Comparison of ENCODE assay signal across 8 cellular contexts in genomic region chr20:33828326-33828834, GRCh38. TPM values are rescaled to one million over a fixed set of nuclear protein-coding genes. Genes with fewer than 3 reads are reported as not detected.
DNase-seq lines count a peak whose midpoint lies in the region; ATAC-seq and TF ChIP-seq lines count a peak whose summit lies in the region.
"Had no signal": no experiment of that assay in that cellular context is flagged by ENCODE, and none has a peak within 500 bp of the region (broad histone marks: within the 10 kb centered on the region; RNA-seq: fewer than 3 reads in every experiment).

No MANE protein-coding gene starts in this region.

- H3K9me3 ChIP-seq in naive thymus-derived CD4-positive, alpha-beta T cell (ENCODE audit: control insufficient read depth in 2 of 3, low read length in 3 of 3), result no peaks in the 10 kb centered on the region
- H3K9me3 ChIP-seq in thymus (ENCODE audit: control insufficient read depth), result no peaks in the 10 kb centered on the region

- DNase-seq in LHCN-M2 (ENCODE audit: low read depth) (peak; percentile 68), chondrocyte (ENCODE audit: low spot score) (no peak), NCI-H1048 (lab: John Stamatoyannopoulos, UW) (no peak), amniotic stem cell (lab: John Stamatoyannopoulos, UW) (no peak)
- no peak for DNase-seq in naive thymus-derived CD4-positive, alpha-beta T cell
- no peak for DNase-seq in effector CD8-positive, alpha-beta T cell (lab: John Stamatoyannopoulos, UW)
- DNase-seq: NCI-H2107 had no signal

- peak overlapping the region; percentile 92 for H3K27ac Mint-ChIP-seq in chondrocyte (ENCODE audit: unreplicated experiment)
- H3K27ac Mint-ChIP-seq in naive thymus-derived CD4-positive, alpha-beta T cell, result peak overlapping the region in 7 of 9 donors; percentile 13 to 74 (median 51)

- no peaks in the 10 kb centered on the region for H3K9me3 Mint-ChIP-seq in chondrocyte (ENCODE audit: low read depth)
- no peaks in the 10 kb centered on the region for H3K9me3 Mint-ChIP-seq in naive thymus-derived CD4-positive, alpha-beta T cell

- H3K36me3 ChIP-seq in naive thymus-derived CD4-positive, alpha-beta T cell (ENCODE audit: control insufficient read depth in 2 of 3, insufficient read depth in 3 of 3, low read length in 3 of 3), result peaks cover 0 to 18% (median 0%) of the 10 kb centered on the region in 3 experiments
- H3K36me3 ChIP-seq in thymus (ENCODE audit: control insufficient read depth, insufficient read depth), result peaks cover 14% of the 10 kb centered on the region

- 11% methylated on average over 9 of the region's 9 CpGs for WGBS in thymus

- H3K27ac ChIP-seq in naive thymus-derived CD4-positive, alpha-beta T cell (ENCODE audit: low read depth, low read length), result no peak overlapping the region
- peak overlapping the region; percentile 66 for H3K27ac ChIP-seq in thymus (ENCODE audit: low read depth)

- POLR2A ChIA-PET in naive thymus-derived CD4-positive, alpha-beta T cell (lab: Charles Lee), result no interaction called here

- no peak overlapping the region for H3K4me3 ChIP-seq in naive thymus-derived CD4-positive, alpha-beta T cell (ENCODE audit: low read length)
- H3K4me3 ChIP-seq in thymus (ENCODE audit: low read length), result no peak overlapping the region

- no peaks in the 10 kb centered on the region for H3K27me3 ChIP-seq in naive thymus-derived CD4-positive, alpha-beta T cell (ENCODE audit: control insufficient read depth in 2 of 2, insufficient read depth in 2 of 2, low read length in 2 of 2)
- no peaks in the 10 kb centered on the region for H3K27me3 ChIP-seq in thymus (ENCODE audit: control insufficient read depth, insufficient read depth)

- peaks cover 10 to 34% of the 10 kb centered on the region in 2 donors for H3K4me1 ChIP-seq in naive thymus-derived CD4-positive, alpha-beta T cell (ENCODE audit: control insufficient read depth in 2 of 2, insufficient read depth in 2 of 2, low read length in 2 of 2)
- H3K4me1 ChIP-seq in thymus (ENCODE audit: control insufficient read depth, insufficient read depth, low read length), result peaks cover 57% of the 10 kb centered on the region

- TF ChIP-seq CTCF in chondrocyte (IDR thresholded peaks at IDR 0.05), result no peak

- peaks cover 2% of the 10 kb centered on the region for H3K36me3 Mint-ChIP-seq in chondrocyte (ENCODE audit: low read depth)
- peaks cover 2 to 24% (median 15%) of the 10 kb centered on the region in 5 donors for H3K36me3 Mint-ChIP-seq in naive thymus-derived CD4-positive, alpha-beta T cell

- no peaks in the 10 kb centered on the region for H3K27me3 Mint-ChIP-seq in chondrocyte (ENCODE audit: low read depth)
- no peaks in the 10 kb centered on the region for H3K27me3 Mint-ChIP-seq in naive thymus-derived CD4-positive, alpha-beta T cell

- intact Hi-C loops in naive thymus-derived CD4-positive, alpha-beta T cell (cut with micrococcal nuclease), result no loop called here

- CTCF ChIA-PET in naive thymus-derived CD4-positive, alpha-beta T cell (lab: Charles Lee), result no interaction called here

- no peak for ATAC-seq in naive thymus-derived CD4-positive, alpha-beta T cell

- H3K4me1 Mint-ChIP-seq in chondrocyte (ENCODE audit: low read depth), result peaks cover 78% of the 10 kb centered on the region
- peaks cover 45 to 90% (median 79%) of the 10 kb centered on the region in 7 donors for H3K4me1 Mint-ChIP-seq in naive thymus-derived CD4-positive, alpha-beta T cell

- no peak overlapping the region for H3K4me3 Mint-ChIP-seq in chondrocyte (ENCODE audit: unreplicated experiment)
- H3K4me3 Mint-ChIP-seq in naive thymus-derived CD4-positive, alpha-beta T cell, result no peak overlapping the region

RNA-seq across cellular contexts. Expression of gene CHMP4B, which starts 17.2 kb away (rescaled TPM):
- 41.9 and 52.2 TPM in 2 replicates for total RNA-seq in LHCN-M2 (2014; rRNA removed)
- polyA plus RNA-seq in LHCN-M2 (2012), result 104 TPM
- 78.8 to 124 TPM (median 122 TPM) in 3 replicates for total RNA-seq in chondrocyte
- 10 to 100 TPM; 47.5 to 80.8 (median 54.4) TPM for total RNA-seq in naive thymus-derived CD4-positive, alpha-beta T cell
- 1 to 10 TPM; 4.9 to 5.2 TPM for polyA plus RNA-seq in naive thymus-derived CD4-positive, alpha-beta T cell
- 130 TPM for polyA plus RNA-seq in thymus
